In the genomic region with DNA sequence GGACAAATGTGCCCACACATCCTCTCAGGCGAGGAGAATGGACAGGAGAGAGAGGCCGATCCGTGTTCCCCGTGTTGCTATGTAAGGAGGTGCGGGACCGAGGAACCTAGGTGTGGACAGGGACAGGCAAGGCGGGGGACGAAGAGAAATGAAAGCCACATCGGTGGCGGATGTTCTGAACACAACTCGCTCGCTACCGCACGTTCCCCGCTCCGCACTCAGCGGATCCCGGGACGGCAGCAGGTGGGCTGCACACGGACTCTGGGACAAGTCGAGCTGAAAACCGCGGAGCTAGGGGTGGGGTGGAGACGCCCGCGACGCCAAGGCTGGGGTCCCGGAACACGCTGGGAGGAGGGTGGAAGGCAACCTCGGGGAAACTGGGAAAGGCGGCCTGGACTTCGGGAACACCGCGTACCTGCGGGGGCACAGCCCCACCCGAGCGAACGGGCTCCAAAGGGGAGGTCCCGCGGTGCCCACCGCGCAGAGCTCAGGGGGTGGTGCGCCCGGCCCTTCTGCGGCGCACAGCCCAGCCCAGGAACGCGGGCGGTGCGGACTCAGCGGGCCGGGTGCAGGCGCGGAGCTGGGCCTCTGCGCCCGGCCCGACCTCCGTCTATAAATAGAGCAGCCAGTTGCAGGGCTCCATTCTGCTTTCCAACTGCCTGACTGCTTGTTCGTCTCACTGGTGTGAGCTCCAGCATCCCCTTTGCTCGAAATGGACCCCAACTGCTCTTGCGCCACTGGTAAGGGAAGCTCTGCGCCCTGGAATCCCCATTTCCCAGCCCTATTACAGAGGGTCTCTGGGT, we compare ENCODE assay signal across 8 cellular contexts. TPM values are rescaled to one million over a fixed set of nuclear protein-coding genes. Genes with fewer than 3 reads are reported as not detected.
DNase-seq lines count a peak whose midpoint lies in the region; ATAC-seq and TF ChIP-seq lines count a peak whose summit lies in the region.

A gene (plus strand): TSS at position 642 of the 803 bp plus-strand sequence. CDS start 71 bp downstream, at position 713.

- CTCF ChIA-PET in naive thymus-derived CD4-positive, alpha-beta T cell (lab: Charles Lee), result no interaction called here

- H3K27me3 Mint-ChIP-seq in naive thymus-derived CD4-positive, alpha-beta T cell, result peaks cover 6 to 13% (median 12%) of the 10 kb centered on the region in 5 donors

- H3K27me3 ChIP-seq in naive thymus-derived CD4-positive, alpha-beta T cell (ENCODE audit: control insufficient read depth in 2 of 2, insufficient read depth in 2 of 2, low read length in 2 of 2), result no peaks in the 10 kb centered on the region

- peaks cover 11 to 27% (median 15%) of the 10 kb centered on the region in 7 donors for H3K4me1 Mint-ChIP-seq in naive thymus-derived CD4-positive, alpha-beta T cell

- H3K9me3 Mint-ChIP-seq in naive thymus-derived CD4-positive, alpha-beta T cell, result no peaks in the 10 kb centered on the region

- intact Hi-C loops in naive thymus-derived CD4-positive, alpha-beta T cell (cut with micrococcal nuclease), result loop anchor here (1.0 to 5.0 kb wide), 5 partner anchors 8 to 57 kb away; a partner anchor contains a TSS

- no peaks in the 10 kb centered on the region for H3K9me3 ChIP-seq in naive thymus-derived CD4-positive, alpha-beta T cell (ENCODE audit: control insufficient read depth in 2 of 3, low read length in 3 of 3)

- H3K4me3 Mint-ChIP-seq in naive thymus-derived CD4-positive, alpha-beta T cell, result peak within 1 kb of the TSS; percentile 76 to 98 (median 90)

- peak within 1 kb of the TSS; percentile 15 for H3K27ac ChIP-seq in naive thymus-derived CD4-positive, alpha-beta T cell (ENCODE audit: low read depth, low read length)
- peak within 1 kb of the TSS; percentile 74 for H3K27ac ChIP-seq in substantia nigra (ENCODE audit: low read depth, low read length, poor library complexity, severe bottlenecking)

- H3K27ac Mint-ChIP-seq in naive thymus-derived CD4-positive, alpha-beta T cell, result peak within 1 kb of the TSS; percentile 61 to 95 (median 82)

- no peak for TF ChIP-seq CTCF in fibroblast of villous mesenchyme (IDR thresholded peaks at IDR 0.05; ENCODE audit: insufficient read depth, low read depth, low read length)

- POLR2A ChIA-PET in naive thymus-derived CD4-positive, alpha-beta T cell (lab: Charles Lee), result interaction anchor here (1.0 to 1.4 kb wide), 2 partner anchors 8 to 15 kb away, joined by 3 read pairs; no protein-coding TSS in a partner anchor

- H3K36me3 Mint-ChIP-seq in naive thymus-derived CD4-positive, alpha-beta T cell, result peaks cover 0 to 2% (median 0%) of the 10 kb centered on the region in 5 donors

- ATAC-seq in naive thymus-derived CD4-positive, alpha-beta T cell, result peak; percentile 89
- no peak for ATAC-seq in HG02870 (IDR thresholded peaks at IDR 0.05; ENCODE audit: unreplicated experiment)

- DNase-seq in SIG-M5 treated with dmso at 0.1 percent for 504 hours (lab: John Stamatoyannopoulos, UW; ENCODE audit: unreplicated experiment), result peak; percentile 76
- no peak for DNase-seq in SIG-M5 (lab: John Stamatoyannopoulos, UW)
- DNase-seq in NCI-H2029 treated with DMSO at 0.1 percent for 48 hours (lab: John Stamatoyannopoulos, UW), result peak; percentile 49
- peak; percentile 41 for DNase-seq in activated T-helper 9 cell treated with anti-CD3 and anti-CD28 coated beads, Interleukin-2, amount 50 U/mL, for 16 hours (ENCODE audit: low read depth)
- peak; percentile 69 for DNase-seq in fibroblast of villous mesenchyme (ENCODE audit: low read depth)
- peak in 7 of 9 donors; percentile 19 to 76 (median 41) for DNase-seq in naive thymus-derived CD4-positive, alpha-beta T cell
- peak in 33 of 49 donors; percentile 31 to 80 (median 60) for DNase-seq in substantia nigra (lab: John Stamatoyannopoulos, UW)

- no peaks in the 10 kb centered on the region for H3K36me3 ChIP-seq in naive thymus-derived CD4-positive, alpha-beta T cell (ENCODE audit: control insufficient read depth in 2 of 3, insufficient read depth in 3 of 3, low read length in 3 of 3)

- peak within 1 kb of the TSS; percentile 67 for H3K4me3 ChIP-seq in fibroblast of villous mesenchyme (ENCODE audit: low read depth, low read length)
- H3K4me3 ChIP-seq in naive thymus-derived CD4-positive, alpha-beta T cell (ENCODE audit: low read length), result peak within 1 kb of the TSS; percentile 54

- peaks cover 0 to 13% of the 10 kb centered on the region in 2 donors for H3K4me1 ChIP-seq in naive thymus-derived CD4-positive, alpha-beta T cell (ENCODE audit: control insufficient read depth in 2 of 2, insufficient read depth in 2 of 2, low read length in 2 of 2)

RNA-seq across cellular contexts. Expression of the gene that starts here (rescaled TPM):
- total RNA-seq in fibroblast of villous mesenchyme, result 21.6 and 108 TPM in 2 replicates
- total RNA-seq in naive thymus-derived CD4-positive, alpha-beta T cell, result 100 to 1,000 TPM in 1 of 5 experiments, 1 to 10 TPM in 1, under 1 TPM in 2, not detected in 1; 0.45 to 166 (median 2.5) TPM
- 1 to 10 TPM; 3.5 to 5.2 TPM for polyA plus RNA-seq in naive thymus-derived CD4-positive, alpha-beta T cell
